Comparison of ENCODE assay signal across 21 cellular contexts in the genomic region with DNA sequence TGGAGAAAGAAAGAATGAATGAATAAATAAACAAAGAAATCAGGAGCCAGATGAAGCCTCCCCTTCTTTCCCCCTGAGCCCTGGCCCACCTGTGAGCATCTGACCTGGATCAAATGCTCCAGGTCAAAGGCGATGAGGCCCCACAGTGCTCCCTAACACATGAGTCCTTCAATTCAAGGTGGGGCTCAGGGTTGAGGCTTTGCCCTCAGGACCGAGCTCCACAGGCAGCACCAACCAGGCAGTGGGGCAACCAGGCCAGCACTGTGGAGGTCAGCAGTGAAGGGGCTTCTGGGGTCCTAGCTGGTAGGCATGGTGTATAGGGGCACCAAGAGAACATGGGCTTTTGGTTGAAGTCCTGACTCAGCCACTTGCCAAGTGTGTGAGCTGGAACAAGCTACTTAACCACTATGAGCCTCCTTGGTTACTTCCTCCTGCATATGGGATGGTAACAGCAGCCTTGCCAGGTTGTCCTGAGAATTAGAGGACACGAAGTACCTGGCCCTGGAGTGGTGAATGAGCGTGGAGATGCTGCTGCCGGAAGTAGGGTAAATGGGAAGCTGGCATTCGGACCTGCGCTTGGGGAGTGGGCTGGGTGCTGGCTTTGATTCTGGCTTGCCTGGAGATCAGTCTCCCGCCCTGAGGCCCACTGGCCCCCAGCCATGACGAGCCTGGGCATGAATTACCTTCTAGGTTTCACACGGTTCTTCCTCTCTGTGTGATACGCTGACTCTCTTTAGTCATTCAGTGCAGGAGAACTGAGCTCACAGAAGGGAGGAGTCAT. TPM values are rescaled to one million over a fixed set of nuclear protein-coding genes. Genes with fewer than 3 reads are reported as not detected.
DNase-seq lines count a peak whose midpoint lies in the region; ATAC-seq and TF ChIP-seq lines count a peak whose summit lies in the region.
"Had no signal": no experiment of that assay in that cellular context is flagged by ENCODE, and none has a peak within 500 bp of the region (broad histone marks: within the 10 kb centered on the region; RNA-seq: fewer than 3 reads in every experiment).

No MANE protein-coding gene starts in this region.

- TF ChIP-seq CTCF in mammary epithelial cell (conservative IDR thresholded peaks at IDR 0.05 in 1 of 2, IDR thresholded peaks at IDR 0.05 in 1 of 2; ENCODE audit: extremely low read depth in 1 of 2, insufficient read depth in 1 of 2, low read depth in 1 of 2, low read length in 2 of 2) (no peak), ascending aorta (IDR thresholded peaks at IDR 0.05) (no peak), thyroid gland (IDR thresholded peaks at IDR 0.05) (no peak)

- H3K4me1 ChIP-seq in mammary epithelial cell (ENCODE audit: insufficient read depth, low read length) (peaks cover 10% of the 10 kb centered on the region), ascending aorta (no peaks in the 10 kb centered on the region), thyroid gland (peaks cover 0 to 16% of the 10 kb centered on the region in 2 donors)
- H3K4me1 ChIP-seq: HAP-1 had no signal

- no TSS peak for BruUV-seq in mammary epithelial cell (replicated peaks; lab: Mats Ljungman, UMichigan)

- CTCF ChIA-PET in mammary epithelial cell (lab: Charles Lee; ENCODE audit: low non-redundant PET) = no interaction called here

- TF ChIP-seq POLR2A in thyroid gland (IDR thresholded peaks at IDR 0.05) = no peak

- H3K36me3 ChIP-seq in mammary epithelial cell (ENCODE audit: insufficient read depth, low read length) (no peaks in the 10 kb centered on the region), ascending aorta (no peaks in the 10 kb centered on the region), thyroid gland (no peaks in the 10 kb centered on the region)
- H3K36me3 ChIP-seq: HAP-1, suprapubic skin had no signal

- 27% methylated on average over 9 of the region's 11 CpGs for WGBS in mammary epithelial cell (ENCODE audit: low coverage, missing lambda C conversion rate)
- WGBS in thyroid gland, 2 donors = 93 to 94% methylated on average over 11 of the region's 11 CpGs

- dilution Hi-C loops in mammary epithelial cell (cut with HindIII; ENCODE audit: low sequenced_read_pairs) = no loop called here

- H3K9me3 Mint-ChIP-seq in stimulated activated effector memory CD8-positive, alpha-beta T cell treated with anti-CD3 and anti-CD28 coated beads, Interleukin-12 subunit alpha, Interleukin-12 subunit beta, amount 100 ng/mL, for 72 hours = no peaks in the 10 kb centered on the region
- H3K9me3 Mint-ChIP-seq: activated B cell treated with CpG ODN at 0.5 μM for 24 hours; CD8-positive, alpha-beta memory T cell; immature natural killer cell; mesothelial cell of epicardium; nephron; stimulated activated memory B cell treated with anti-CD40 and anti-IgM and Interleukin-4, amounts not matched to agents 10 μg/mL and 1 μg/mL and 100 μg/mL, for 72 hours; T-helper 2 cell treated with Interferon-gamma antibody and Interleukin-4, amounts not matched to agents 5 μg/mL and 100 μg/mL, for 36 hours had no signal

- no peak overlapping the region for H3K4me3 Mint-ChIP-seq in stimulated activated effector memory CD8-positive, alpha-beta T cell treated with anti-CD3 and anti-CD28 coated beads, Interleukin-12 subunit alpha, Interleukin-12 subunit beta, amount 100 ng/mL, for 72 hours
- H3K4me3 Mint-ChIP-seq: activated B cell treated with CpG ODN at 0.5 μM for 24 hours; CD8-positive, alpha-beta memory T cell; immature natural killer cell; mesothelial cell of epicardium; nephron; stimulated activated memory B cell treated with anti-CD40 and anti-IgM and Interleukin-4, amounts not matched to agents 10 μg/mL and 1 μg/mL and 100 μg/mL, for 72 hours; T-helper 2 cell treated with Interferon-gamma antibody and Interleukin-4, amounts not matched to agents 5 μg/mL and 100 μg/mL, for 36 hours had no signal

- no peaks in the 10 kb centered on the region for H4K20me1 ChIP-seq in mammary epithelial cell (ENCODE audit: insufficient read depth, low read length)

- in situ Hi-C loops in mammary epithelial cell (cut with MboI; ENCODE audit: low sequenced_read_pairs in 2 of 2) = no loop called here

- no peak overlapping the region for H3K27ac Mint-ChIP-seq in stimulated activated effector memory CD8-positive, alpha-beta T cell treated with anti-CD3 and anti-CD28 coated beads, Interleukin-12 subunit alpha, Interleukin-12 subunit beta, amount 100 ng/mL, for 72 hours
- H3K27ac Mint-ChIP-seq: activated B cell treated with CpG ODN at 0.5 μM for 24 hours; CD8-positive, alpha-beta memory T cell; immature natural killer cell; mesothelial cell of epicardium; stimulated activated memory B cell treated with anti-CD40 and anti-IgM and Interleukin-4, amounts not matched to agents 10 μg/mL and 1 μg/mL and 100 μg/mL, for 72 hours; T-helper 2 cell treated with Interferon-gamma antibody and Interleukin-4, amounts not matched to agents 5 μg/mL and 100 μg/mL, for 36 hours had no signal

- H3K79me2 ChIP-seq in mammary epithelial cell (ENCODE audit: insufficient read depth, low read length) = no peaks in the 10 kb centered on the region

- H2AFZ ChIP-seq in mammary epithelial cell (ENCODE audit: low read depth, low read length) = peak overlapping the region; percentile 77

- H3K4me3 ChIP-seq in mammary epithelial cell (replicated peaks in 1 of 3; ENCODE audit: insufficient read depth in 1 of 3, low read depth in 2 of 3, low read length in 3 of 3) (no peak overlapping the region), ascending aorta (no peak overlapping the region), thyroid gland (replicated peaks in 1 of 3) (no peak overlapping the region)
- H3K4me3 ChIP-seq: HAP-1, SK-N-MC, suprapubic skin had no signal

- no peaks in the 10 kb centered on the region for H3K36me3 Mint-ChIP-seq in stimulated activated effector memory CD8-positive, alpha-beta T cell treated with anti-CD3 and anti-CD28 coated beads, Interleukin-12 subunit alpha, Interleukin-12 subunit beta, amount 100 ng/mL, for 72 hours
- H3K36me3 Mint-ChIP-seq: CD8-positive, alpha-beta memory T cell; immature natural killer cell; mesothelial cell of epicardium; stimulated activated memory B cell treated with anti-CD40 and anti-IgM and Interleukin-4, amounts not matched to agents 10 μg/mL and 1 μg/mL and 100 μg/mL, for 72 hours had no signal

- H3K9me3 ChIP-seq in mammary epithelial cell (replicated peaks; ENCODE audit: insufficient read depth, low read length) (no peaks in the 10 kb centered on the region), ascending aorta (no peaks in the 10 kb centered on the region), thyroid gland (no peaks in the 10 kb centered on the region)
- H3K9me3 ChIP-seq: HAP-1, suprapubic skin had no signal

- H3K4me1 Mint-ChIP-seq in stimulated activated effector memory CD8-positive, alpha-beta T cell treated with anti-CD3 and anti-CD28 coated beads, Interleukin-12 subunit alpha, Interleukin-12 subunit beta, amount 100 ng/mL, for 72 hours = no peaks in the 10 kb centered on the region
- H3K4me1 Mint-ChIP-seq: activated B cell treated with CpG ODN at 0.5 μM for 24 hours; CD8-positive, alpha-beta memory T cell; immature natural killer cell; stimulated activated memory B cell treated with anti-CD40 and anti-IgM and Interleukin-4, amounts not matched to agents 10 μg/mL and 1 μg/mL and 100 μg/mL, for 72 hours had no signal

- ATAC-seq in left lobe of liver = no peak
- ATAC-seq in stimulated activated effector memory CD8-positive, alpha-beta T cell treated with anti-CD3 and anti-CD28 coated beads, Interleukin-12 subunit alpha, Interleukin-12 subunit beta, amount 100 ng/mL, for 72 hours = peak; percentile 16
- ATAC-seq in HG03025 (IDR thresholded peaks at IDR 0.05; ENCODE audit: low FRiP score, unreplicated experiment) = no peak
- ATAC-seq: stimulated activated memory B cell treated with anti-CD40 and anti-IgM and Interleukin-4, amounts not matched to agents 10 μg/mL and 1 μg/mL and 100 μg/mL, for 72 hours had no signal

- H3K27ac ChIP-seq in mammary epithelial cell (ENCODE audit: insufficient read depth, low read depth, low read length) (no peak overlapping the region), ascending aorta (no peak overlapping the region), thyroid gland (no peak overlapping the region)
- H3K27ac ChIP-seq: SK-N-MC, suprapubic skin had no signal

- peak overlapping the region; percentile 43 for H3K4me2 ChIP-seq in mammary epithelial cell (ENCODE audit: insufficient read depth, low read depth, low read length)

- intact Hi-C loops in mammary epithelial cell (cut with micrococcal nuclease) = no loop called here
- intact Hi-C loops in ascending aorta (cut with DNase I) = no loop called here
- intact Hi-C loops in thyroid gland (cut with DNase I) = no loop called here

- H3K27me3 ChIP-seq in mammary epithelial cell (ENCODE audit: insufficient read depth, low read length) (no peaks in the 10 kb centered on the region), ascending aorta (no peaks in the 10 kb centered on the region), thyroid gland (no peaks in the 10 kb centered on the region)
- H3K27me3 ChIP-seq: suprapubic skin had no signal

- H3K9ac ChIP-seq in mammary epithelial cell (ENCODE audit: insufficient read depth, low read length) = no peak overlapping the region

- DNase-seq in NCI-H69 (lab: John Stamatoyannopoulos, UW) (peak; percentile 54), mammary epithelial cell (peak; percentile 37), left lobe of liver (ENCODE audit: low spot score) (peak; percentile 28), ascending aorta (ENCODE audit: low spot score in 2 of 2) (no peak), thyroid gland (no peak)
- no peak for DNase-seq in stimulated activated effector memory CD8-positive, alpha-beta T cell treated with anti-CD3 and anti-CD28 coated beads, Interleukin-12 subunit alpha, Interleukin-12 subunit beta, amount 100 ng/mL, for 72 hours (ENCODE audit: low spot score in 2 of 2)
- DNase-seq: activated B cell treated with CpG ODN at 0.5 μM for 24 hours; activated CD4-positive, alpha-beta T cell treated with anti-CD3 and anti-CD28 coated beads, Interleukin-2, amount 50 U/mL, for 48 hours; activated gamma-delta T cell; CD8-positive, alpha-beta memory T cell; immature natural killer cell; KBM-7; NCI-H510A treated with DMSO at 0.1 percent for 48 hours had no signal

RNA-seq across cellular contexts. Expression of a gene that starts 10.0 kb away (rescaled TPM):
- total RNA-seq in mammary epithelial cell (1 to 10 TPM in 1 of 2 donors, under 1 TPM in 1; 0.66 to 1.5 TPM), left lobe of liver (0.50 TPM), ascending aorta (1.1 TPM), thyroid gland (1 to 10 TPM in 1 of 4 donors, under 1 TPM in 3; 0.24 to 1.5 (median 0.65) TPM)
- 19.2 TPM for polyA plus RNA-seq in mammary epithelial cell
- polyA minus RNA-seq in mammary epithelial cell = 37.7 TPM
- total RNA-seq: activated B cell treated with CpG ODN at 0.5 μM for 24 hours; CD8-positive, alpha-beta memory T cell had no signal
- polyA plus RNA-seq: CD8-positive, alpha-beta memory T cell; immature natural killer cell had no signal

Comparison
In these comparisons a context has a peak if more than half of its experiments do, and no peak if none do; other contexts are left out.
1. DNase-seq: peak in NCI-H69 (single experiment), mammary epithelial cell (single experiment) and left lobe of liver (single experiment); none in stimulated activated effector memory CD8-positive, alpha-beta T cell treated with anti-CD3 and anti-CD28 coated beads, Interleukin-12 subunit alpha, Interleukin-12 subunit beta, amount 100 ng/mL, for 72 hours (0 of 2), ascending aorta (0 of 2) and thyroid gland (0 of 2).